ENCODE assay signal across 8 cellular contexts in the genomic region with DNA sequence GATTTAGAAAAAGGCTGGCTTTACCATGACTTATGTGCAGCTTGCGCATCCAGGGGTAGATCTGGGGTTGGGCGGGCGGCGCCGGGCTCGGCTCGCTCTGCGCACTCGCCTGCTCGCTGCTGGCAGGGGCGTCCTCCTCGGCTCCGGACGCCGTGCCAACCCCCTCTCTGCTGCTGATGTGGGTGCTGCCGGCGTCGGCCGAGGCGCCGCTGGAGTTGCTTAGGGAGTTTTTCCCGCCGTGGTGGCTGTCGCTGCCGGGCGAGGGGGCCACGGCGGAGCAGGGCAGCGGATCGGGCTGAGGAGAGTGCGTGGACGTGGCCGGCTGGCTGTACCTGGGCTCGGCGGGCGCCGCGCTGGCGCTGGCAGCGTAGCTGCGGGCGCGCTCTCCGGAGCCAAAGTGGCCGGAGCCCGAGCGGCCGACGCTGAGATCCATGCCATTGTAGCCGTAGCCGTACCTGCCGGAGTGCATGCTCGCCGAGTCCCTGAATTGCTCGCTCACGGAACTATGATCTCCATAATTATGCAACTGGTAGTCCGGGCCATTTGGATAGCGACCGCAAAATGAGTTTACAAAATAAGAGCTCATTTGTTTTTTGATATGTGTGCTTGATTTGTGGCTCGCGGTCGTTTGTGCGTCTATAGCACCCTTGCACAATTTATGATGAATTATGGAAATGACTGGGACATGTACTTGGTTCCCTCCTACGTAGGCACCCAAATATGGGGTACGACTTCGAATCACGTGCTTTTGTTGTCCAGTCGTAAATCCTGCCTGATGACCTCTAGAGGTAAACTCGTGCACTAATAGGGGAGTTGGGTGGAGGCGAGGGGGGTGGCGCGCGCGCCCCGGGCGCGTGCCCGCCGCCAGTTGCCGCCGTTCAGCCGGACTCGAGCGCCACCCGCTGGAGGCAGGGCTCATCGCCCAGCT. TPM values are rescaled to one million over a fixed set of nuclear protein-coding genes. Genes with fewer than 3 reads are reported as not detected.
A peak's percentile ranks its signal among the peaks of the same experiment; 100 is the strongest.
DNase-seq lines count a peak whose midpoint lies in the region; ATAC-seq and TF ChIP-seq lines count a peak whose summit lies in the region.

Gene HOXA5, minus strand, starts transcription at position 660 of the 928 bp plus-strand sequence. Its CDS starts 74 bp downstream, at position 586.

- no peaks in the 10 kb centered on the region for H3K9me3 Mint-ChIP-seq in activated naive CD8-positive, alpha-beta T cell (ENCODE audit: low read depth)
- no peaks in the 10 kb centered on the region for H3K9me3 Mint-ChIP-seq in activated naive CD8-positive, alpha-beta T cell treated with anti-CD3 and anti-CD28 coated beads for 36 hours
- no peaks in the 10 kb centered on the region for H3K9me3 Mint-ChIP-seq in osteocyte (ENCODE audit: unreplicated experiment)

- peaks cover 3% of the 10 kb centered on the region for H3K4me1 Mint-ChIP-seq in activated naive CD8-positive, alpha-beta T cell (ENCODE audit: low read depth)
- H3K4me1 Mint-ChIP-seq in activated naive CD8-positive, alpha-beta T cell treated with anti-CD3 and anti-CD28 coated beads for 36 hours: peaks cover 4% of the 10 kb centered on the region
- H3K4me1 Mint-ChIP-seq in osteocyte (ENCODE audit: unreplicated experiment): peaks cover 8% of the 10 kb centered on the region

- H3K27ac Mint-ChIP-seq in activated naive CD8-positive, alpha-beta T cell: no peak within 1 kb of the TSS
- no peak within 1 kb of the TSS for H3K27ac Mint-ChIP-seq in activated naive CD8-positive, alpha-beta T cell treated with anti-CD3 and anti-CD28 coated beads for 36 hours
- H3K27ac Mint-ChIP-seq in osteocyte (ENCODE audit: unreplicated experiment): no peak within 1 kb of the TSS

- H3K36me3 Mint-ChIP-seq in activated naive CD8-positive, alpha-beta T cell: no peaks in the 10 kb centered on the region
- peaks cover 1% of the 10 kb centered on the region for H3K36me3 Mint-ChIP-seq in activated naive CD8-positive, alpha-beta T cell treated with anti-CD3 and anti-CD28 coated beads for 36 hours
- H3K36me3 Mint-ChIP-seq in osteocyte (ENCODE audit: unreplicated experiment): peaks cover 2% of the 10 kb centered on the region

- no peak for DNase-seq in activated naive CD8-positive, alpha-beta T cell treated with anti-CD3 and anti-CD28 coated beads for 36 hours
- DNase-seq in RPMI7951 (ENCODE audit: low read depth) (peak; percentile 92), glomerular visceral epithelial cell (ENCODE audit: extremely low spot score) (peak; percentile 94), osteocyte (ENCODE audit: extremely low spot score, unreplicated experiment) (no peak), T-helper 2 cell (no peak)

- ATAC-seq in GM21515 (IDR thresholded peaks at IDR 0.05; ENCODE audit: unreplicated experiment): no peak
- no peak for ATAC-seq in GM21381 (IDR thresholded peaks at IDR 0.05; ENCODE audit: unreplicated experiment)

- H3K4me3 Mint-ChIP-seq in activated naive CD8-positive, alpha-beta T cell: peak within 1 kb of the TSS; percentile 51
- H3K4me3 Mint-ChIP-seq in activated naive CD8-positive, alpha-beta T cell treated with anti-CD3 and anti-CD28 coated beads for 36 hours: no peak within 1 kb of the TSS
- peak within 1 kb of the TSS; percentile 14 for H3K4me3 Mint-ChIP-seq in osteocyte (ENCODE audit: unreplicated experiment)

- H3K27me3 Mint-ChIP-seq in activated naive CD8-positive, alpha-beta T cell: peaks cover 34% of the 10 kb centered on the region
- peaks cover 66% of the 10 kb centered on the region for H3K27me3 Mint-ChIP-seq in activated naive CD8-positive, alpha-beta T cell treated with anti-CD3 and anti-CD28 coated beads for 36 hours
- peaks cover 87% of the 10 kb centered on the region for H3K27me3 Mint-ChIP-seq in osteocyte (ENCODE audit: unreplicated experiment)

- TF ChIP-seq CTCF in osteocyte (IDR thresholded peaks at IDR 0.05): peak; percentile 30

RNA-seq across cellular contexts. Expression of gene HOXA5, which starts in this region (rescaled TPM):
- total RNA-seq in activated naive CD8-positive, alpha-beta T cell treated with anti-CD3 and anti-CD28 coated beads for 36 hours: not detected
- 4.7 and 5.6 TPM in 2 replicates for total RNA-seq in RPMI7951 (2014; rRNA removed; shearing (Covaris generic))
- not detected in 2 replicates for total RNA-seq in osteocyte

Comparison
In these comparisons a context has a peak if more than half of its experiments do, and no peak if none do; other contexts are left out.
1. DNase-seq: peak in RPMI7951 (single experiment) and glomerular visceral epithelial cell (single experiment); none in activated naive CD8-positive, alpha-beta T cell treated with anti-CD3 and anti-CD28 coated beads for 36 hours (single experiment), osteocyte (single experiment) and T-helper 2 cell (0 of 5).